ENCODE assay signal across 1 cellular context in the genomic region with DNA sequence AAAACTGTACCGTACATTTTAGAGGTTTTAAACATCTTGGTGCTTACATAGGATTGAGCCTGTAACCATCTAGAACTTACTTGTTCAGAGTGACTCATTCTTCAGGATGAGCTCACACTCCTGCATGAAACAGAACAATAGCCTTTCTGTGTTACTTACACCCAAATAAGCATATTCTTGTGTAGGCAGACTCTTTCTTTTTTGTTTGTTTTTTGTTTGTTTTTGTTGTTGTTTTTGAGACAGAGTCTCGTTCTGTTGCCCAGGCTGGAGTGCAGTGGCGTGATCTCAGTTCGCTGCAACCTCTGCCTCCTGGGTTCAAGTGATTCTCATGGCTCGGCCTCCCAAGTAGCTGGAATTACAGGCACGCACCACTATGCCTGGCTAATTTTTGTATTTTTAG.
TF ChIP-seq lines count a peak whose summit lies in the region.

No MANE protein-coding gene starts in this region.

TF ChIP-seq in HepG2, 621 proteins besides CTCF, POLR2A, EP300 and RAD21 (continued from another document):
- TF ChIP-seq SETDB1 (CRISPR knock-in tag; IDR thresholded peaks at IDR 0.05; ENCODE audit: borderline replicate concordance), result no peak
- no peak for TF ChIP-seq SRF (IDR thresholded peaks at IDR 0.05; ENCODE audit: low read depth, low read length)
- TF ChIP-seq BHLHE40 (IDR thresholded peaks at IDR 0.05; ENCODE audit: low read length), result 0 out of 2 replicates have a peak, but pooled peaks have one; percentile 3
- no peak for TF ChIP-seq HDAC2 (CRISPR knock-in tag; IDR thresholded peaks at IDR 0.05)
- TF ChIP-seq, protein P1, sequence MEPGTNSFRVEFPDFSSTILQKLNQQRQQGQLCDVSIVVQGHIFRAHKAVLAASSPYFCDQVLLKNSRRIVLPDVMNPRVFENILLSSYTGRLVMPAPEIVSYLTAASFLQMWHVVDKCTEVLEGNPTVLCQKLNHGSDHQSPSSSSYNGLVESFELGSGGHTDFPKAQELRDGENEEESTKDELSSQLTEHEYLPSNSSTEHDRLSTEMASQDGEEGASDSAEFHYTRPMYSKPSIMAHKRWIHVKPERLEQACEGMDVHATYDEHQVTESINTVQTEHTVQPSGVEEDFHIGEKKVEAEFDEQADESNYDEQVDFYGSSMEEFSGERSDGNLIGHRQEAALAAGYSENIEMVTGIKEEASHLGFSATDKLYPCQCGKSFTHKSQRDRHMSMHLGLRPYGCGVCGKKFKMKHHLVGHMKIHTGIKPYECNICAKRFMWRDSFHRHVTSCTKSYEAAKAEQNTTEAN (CRISPR knock-in tag; conservative IDR thresholded peaks at IDR 0.05), result no peak
- TF ChIP-seq RBM39 (IDR thresholded peaks at IDR 0.05; ENCODE audit: low read depth, low read length, poor library complexity, severe bottlenecking), result no peak
- TF ChIP-seq, protein P2, sequence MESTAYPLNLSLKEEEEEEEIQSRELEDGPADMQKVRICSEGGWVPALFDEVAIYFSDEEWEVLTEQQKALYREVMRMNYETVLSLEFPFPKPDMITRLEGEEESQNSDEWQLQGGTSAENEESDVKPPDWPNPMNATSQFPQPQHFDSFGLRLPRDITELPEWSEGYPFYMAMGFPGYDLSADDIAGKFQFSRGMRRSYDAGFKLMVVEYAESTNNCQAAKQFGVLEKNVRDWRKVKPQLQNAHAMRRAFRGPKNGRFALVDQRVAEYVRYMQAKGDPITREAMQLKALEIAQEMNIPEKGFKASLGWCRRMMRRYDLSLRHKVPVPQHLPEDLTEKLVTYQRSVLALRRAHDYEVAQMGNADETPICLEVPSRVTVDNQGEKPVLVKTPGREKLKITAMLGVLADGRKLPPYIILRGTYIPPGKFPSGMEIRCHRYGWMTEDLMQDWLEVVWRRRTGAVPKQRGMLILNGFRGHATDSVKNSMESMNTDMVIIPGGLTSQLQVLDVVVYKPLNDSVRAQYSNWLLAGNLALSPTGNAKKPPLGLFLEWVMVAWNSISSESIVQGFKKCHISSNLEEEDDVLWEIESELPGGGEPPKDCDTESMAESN (CRISPR knock-in tag; conservative IDR thresholded peaks at IDR 0.05), result no peak
- 0 out of 2 replicates have a peak, but pooled peaks have one; percentile 9 for TF ChIP-seq FOXA3 (CRISPR knock-in tag; IDR thresholded peaks at IDR 0.05)
- TF ChIP-seq HIVEP1 (CRISPR knock-in tag; IDR thresholded peaks at IDR 0.05), result no peak
TF ChIP-seq in HepG2: peak in this region for 9.
